In genomic region chr5:16507716-16508115, GRCh38 we compare ENCODE assay signal across 16 cellular contexts. TPM values are rescaled to one million over a fixed set of nuclear protein-coding genes. Genes with fewer than 3 reads are reported as not detected.
DNase-seq lines count a peak whose midpoint lies in the region; ATAC-seq and TF ChIP-seq lines count a peak whose summit lies in the region.
"Had no signal": no experiment of that assay in that cellular context is flagged by ENCODE, and none has a peak within 500 bp of the region (broad histone marks: within the 10 kb centered on the region; RNA-seq: fewer than 3 reads in every experiment).

No MANE protein-coding gene starts in this region.

- H3K27ac ChIP-seq in left ventricle myocardium inferior (replicated peaks) (peak overlapping the region; percentile 85), duodenal mucosa (ENCODE audit: low read depth, low read length) (peak overlapping the region; percentile 61), muscle layer of duodenum (ENCODE audit: low read length) (peak overlapping the region; percentile 62), vagina (peak overlapping the region; percentile 52)

- H3K9me3 ChIP-seq in left ventricle myocardium inferior (replicated peaks) (no peaks in the 10 kb centered on the region), duodenal mucosa (ENCODE audit: control insufficient read depth in 1 of 2, low read length in 2 of 2) (no peaks in the 10 kb centered on the region), muscle layer of duodenum (ENCODE audit: control insufficient read depth in 1 of 2, low read length in 2 of 2) (no peaks in the 10 kb centered on the region), vagina (no peaks in the 10 kb centered on the region)
- H3K9me3 ChIP-seq: HAP-1, mucosa of descending colon had no signal

- intact Hi-C loops in left ventricle myocardium inferior (cut with micrococcal nuclease) (no loop called here), Right ventricle myocardium inferior (cut with DNase I) (loop anchor here (1.0 to 2.0 kb wide), 3 partner anchors 15 to 31 kb away; no protein-coding TSS in a partner anchor), vagina (cut with DNase I) (no loop called here)

- no peak for ATAC-seq in Right ventricle myocardium inferior
- no peak for ATAC-seq in left lobe of liver

- H3K9ac ChIP-seq in duodenal mucosa (ENCODE audit: low read depth in 1 of 2, low read length in 2 of 2), result peak overlapping the region; percentile 26 to 68

- TF ChIP-seq POLR2A in vagina (IDR thresholded peaks at IDR 0.05), result no peak

- TF ChIP-seq CTCF in left ventricle myocardium inferior (IDR thresholded peaks at IDR 0.05; ENCODE audit: borderline replicate concordance), result no peak
- TF ChIP-seq CTCF in vagina (IDR thresholded peaks at IDR 0.05), result no peak

- DNase-seq in left ventricle myocardium inferior (no peak), Right ventricle myocardium inferior (ENCODE audit: missing footprints) (no peak), vagina (ENCODE audit: extremely low spot score in 2 of 2) (no peak), left lobe of liver (ENCODE audit: low spot score) (no peak), HUDEP-2 (lab: John Stamatoyannopoulos, UW; ENCODE audit: unreplicated experiment in 76 of 76) (no peak)
- no peak for DNase-seq in activated CD4-positive, CD25-positive, alpha-beta regulatory T cell treated with anti-CD3 and anti-CD28 coated beads, Interleukin-2, amount 50 U/mL, for 72 hours
- DNase-seq: cortex of kidney; Kasumi-1; mucosa of descending colon; NCI-H1694 treated with DMSO at 0.1 percent for 48 hours; NCI-H524; retina; stimulated activated naive CD4-positive, alpha-beta T cell had no signal

- no peaks in the 10 kb centered on the region for H3K36me3 ChIP-seq in left ventricle myocardium inferior
- no peaks in the 10 kb centered on the region for H3K36me3 ChIP-seq in duodenal mucosa (ENCODE audit: control insufficient read depth in 1 of 2, insufficient read depth in 2 of 2, low read length in 2 of 2)
- no peaks in the 10 kb centered on the region for H3K36me3 ChIP-seq in muscle layer of duodenum (ENCODE audit: control insufficient read depth in 1 of 2, insufficient read depth in 2 of 2, low read length in 2 of 2)
- no peaks in the 10 kb centered on the region for H3K36me3 ChIP-seq in vagina
- H3K36me3 ChIP-seq: HAP-1 had no signal

- H3K4me1 ChIP-seq in left ventricle myocardium inferior (peaks cover 38% of the 10 kb centered on the region), duodenal mucosa (ENCODE audit: control insufficient read depth in 1 of 2, insufficient read depth in 2 of 2, low read length in 2 of 2) (peaks cover 6 to 15% of the 10 kb centered on the region in 2 donors), muscle layer of duodenum (ENCODE audit: control insufficient read depth in 1 of 2, insufficient read depth in 2 of 2, low read length in 2 of 2) (peaks cover 0 to 3% of the 10 kb centered on the region in 2 donors), vagina (peaks cover 26% of the 10 kb centered on the region)
- H3K4me1 ChIP-seq: HAP-1 had no signal

- H3K4me3 ChIP-seq in left ventricle myocardium inferior (peak overlapping the region; percentile 65), duodenal mucosa (ENCODE audit: low read depth in 1 of 2, low read length in 2 of 2) (peak overlapping the region; percentile 61 to 71), muscle layer of duodenum (ENCODE audit: low read depth in 1 of 2, low read length in 2 of 2) (peak overlapping the region in 1 of 2 donors; percentile 30), vagina (no peak overlapping the region)
- H3K4me3 ChIP-seq: HAP-1, mucosa of descending colon had no signal

- H3K27me3 ChIP-seq in left ventricle myocardium inferior (ENCODE audit: low read depth) (no peaks in the 10 kb centered on the region), duodenal mucosa (ENCODE audit: control insufficient read depth in 1 of 2, insufficient read depth in 2 of 2, low read length in 2 of 2) (no peaks in the 10 kb centered on the region), muscle layer of duodenum (ENCODE audit: low read depth, low read length) (no peaks in the 10 kb centered on the region), vagina (no peaks in the 10 kb centered on the region)

RNA-seq across cellular contexts. Expression of gene ZNF622, which starts 42.1 kb away (rescaled TPM):
- total RNA-seq in left ventricle myocardium inferior, result 56.1 TPM
- 56.7 TPM for total RNA-seq in Right ventricle myocardium inferior
- total RNA-seq in vagina, result 19.4 TPM
- total RNA-seq in left lobe of liver, result 15.6 TPM

Comparison
In these comparisons a context has a peak if more than half of its experiments do, and no peak if none do; other contexts are left out.
1. H3K4me3 ChIP-seq: peak in left ventricle myocardium inferior (single experiment) and duodenal mucosa (2 of 2); none in vagina (0 of 2).
2. Peak in every context shown above with its lines, with median percentiles within 50 percentile points of each other: H3K27ac ChIP-seq.